ENCODE assay signal across 7 cellular contexts in genomic region chr11:40754297-40754696, GRCh38.
"Had no signal": no experiment of that assay in that cellular context is flagged by ENCODE, and none has a peak within 500 bp of the region (broad histone marks: within the 10 kb centered on the region; RNA-seq: fewer than 3 reads in every experiment).

No MANE protein-coding gene starts in this region.

- FAIRE-seq: G401.6, GM12878, GM12891, GM12892, GM18507 had no signal

- DNase-seq: GDM1, GF-D8 had no signal
